Comparison of ENCODE assay signal across 3 cellular contexts in the genomic region with DNA sequence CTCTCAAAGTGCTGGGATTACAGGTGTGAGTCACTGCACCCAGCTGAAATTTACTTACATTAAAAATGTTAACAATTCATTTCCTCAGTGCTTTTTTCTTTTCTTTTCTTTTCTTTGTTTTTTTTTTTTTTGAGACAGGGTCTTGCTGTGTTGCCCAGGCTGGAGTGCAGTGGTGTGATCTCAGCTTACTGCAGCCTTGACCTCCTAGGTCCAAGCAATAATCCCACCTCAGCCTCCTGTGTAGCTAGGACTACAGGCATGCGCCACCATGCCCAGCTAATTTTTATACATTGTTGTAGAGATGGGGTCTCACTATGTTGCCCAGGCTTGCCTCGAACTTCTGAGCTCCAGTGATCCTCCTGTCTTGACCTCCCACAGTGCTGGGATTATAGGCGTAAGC.
TF ChIP-seq lines count a peak whose summit lies in the region.

No MANE protein-coding gene starts in this region.

TF ChIP-seq in HEK293, 187 proteins besides CTCF, POLR2A, EP300 and RAD21:
- TF ChIP-seq ZNF121 (tag by site-specific recombination; IDR thresholded peaks at IDR 0.05): 0 out of 2 replicates have a peak, but pooled peaks have one; percentile 27
TF ChIP-seq in HEK293: peak in this region for 1; not testable (repeated sequence) for 186.

TF ChIP-seq in K562, 482 proteins besides CTCF, POLR2A, EP300 and RAD21:
- peak; percentile 90 for TF ChIP-seq ZNF121 (CRISPR knock-in tag; conservative IDR thresholded peaks at IDR 0.05)

TF ChIP-seq in HepG2, 621 proteins besides CTCF, POLR2A, EP300 and RAD21:
- TF ChIP-seq ZNF121 (CRISPR knock-in tag; IDR thresholded peaks at IDR 0.05): peak; percentile 73
TF ChIP-seq in HepG2: peak in this region for 1; not testable (repeated sequence) for 620.
